ENCODE assay signal across 25 cellular contexts in genomic region chr18:24482826-24483225, GRCh38. TPM values are rescaled to one million over a fixed set of nuclear protein-coding genes. Genes with fewer than 3 reads are reported as not detected.
"Had no signal": no experiment of that assay in that cellular context is flagged by ENCODE, and none has a peak within 500 bp of the region (broad histone marks: within the 10 kb centered on the region; RNA-seq: fewer than 3 reads in every experiment).

No MANE protein-coding gene starts in this region.

- H3K79me2 ChIP-seq: parathyroid adenoma had no signal

- H3K27ac Mint-ChIP-seq: natural killer cell; progenitor cell of endocrine pancreas; stimulated activated memory B cell treated with anti-CD40 and anti-IgM and Interleukin-4, amounts not matched to agents 10 μg/mL and 1 μg/mL and 100 μg/mL, for 72 hours; type B pancreatic cell had no signal

- H3K4me1 ChIP-seq: foreskin keratinocyte, gastroesophageal sphincter, lower lobe of right lung, parathyroid adenoma, right atrium auricular region, testis had no signal

- H3K36me3 ChIP-seq: esophagus muscularis mucosa, gastroesophageal sphincter, heart right ventricle, lower lobe of right lung, right atrium auricular region, tibial artery had no signal

- ATAC-seq: foreskin keratinocyte; gastroesophageal sphincter; heart right ventricle; left ventricle myocardium superior; lower lobe of right lung; natural killer cell; sciatic nerve; stimulated activated memory B cell treated with anti-CD40 and anti-IgM and Interleukin-4, amounts not matched to agents 10 μg/mL and 1 μg/mL and 100 μg/mL, for 72 hours; stimulated activated naive CD8-positive, alpha-beta T cell treated with anti-CD3 and anti-CD28 coated beads, Interleukin-15, Interleukin-2, amounts not matched to agents 100 U/mL and 50 U/mL, for 24 hours had no signal

- DNase-seq: dermis blood vessel endothelial cell; effector memory CD4-positive, alpha-beta T cell; foreskin keratinocyte; heart right ventricle; hypothalamus; left ventricle myocardium superior; lower lobe of right lung; natural killer cell; stimulated activated CD4-positive, alpha-beta T cell treated with anti-CD3 and anti-CD28 coated beads, Interleukin-2, amount 100 ng/mL, for 24 hours; stimulated activated CD4-positive, alpha-beta T cell treated with anti-CD3 and anti-CD28 coated beads, Interleukin-4, amount 100 ng/mL, for 24 hours; stimulated activated naive CD8-positive, alpha-beta T cell treated with anti-CD3 and anti-CD28 coated beads, Interleukin-15, Interleukin-2, amounts not matched to agents 100 U/mL and 50 U/mL, for 24 hours; substantia nigra; testis; tibial artery had no signal

- H3K36me3 Mint-ChIP-seq: natural killer cell; stimulated activated memory B cell treated with anti-CD40 and anti-IgM and Interleukin-4, amounts not matched to agents 10 μg/mL and 1 μg/mL and 100 μg/mL, for 72 hours; type B pancreatic cell had no signal

- H2AFZ ChIP-seq: parathyroid adenoma had no signal

- H3K4me3 ChIP-seq: coronary artery, esophagus muscularis mucosa, gastroesophageal sphincter, heart right ventricle, lower lobe of right lung, right atrium auricular region, testis, tibial artery had no signal

- H3K27me3 Mint-ChIP-seq: type B pancreatic cell had no signal

- H3K4me1 Mint-ChIP-seq: natural killer cell had no signal

- H3K9me3 Mint-ChIP-seq: natural killer cell, type B pancreatic cell had no signal

- H3K9ac ChIP-seq: parathyroid adenoma had no signal

- H3K9me3 ChIP-seq: esophagus muscularis mucosa, gastroesophageal sphincter, heart right ventricle, lower lobe of right lung, right atrium auricular region, testis, tibial artery had no signal

- H3K27me3 ChIP-seq: esophagus muscularis mucosa, gastroesophageal sphincter, heart right ventricle, right atrium auricular region, testis had no signal

- H3K27ac ChIP-seq: coronary artery, esophagus muscularis mucosa, foreskin keratinocyte, gastroesophageal sphincter, heart right ventricle, lower lobe of right lung, parathyroid adenoma, right atrium auricular region, testis, tibial artery had no signal

- H3K4me3 Mint-ChIP-seq: natural killer cell; stimulated activated memory B cell treated with anti-CD40 and anti-IgM and Interleukin-4, amounts not matched to agents 10 μg/mL and 1 μg/mL and 100 μg/mL, for 72 hours; type B pancreatic cell had no signal

RNA-seq across cellular contexts. Expression of gene HRH4, which starts 22.4 kb away (rescaled TPM):
- total RNA-seq: dermis blood vessel endothelial cell, endothelial cell of umbilical vein, progenitor cell of endocrine pancreas, right atrium auricular region, skeletal muscle tissue had no signal
